ENCODE assay signal across 1 cellular context in the genomic region with DNA sequence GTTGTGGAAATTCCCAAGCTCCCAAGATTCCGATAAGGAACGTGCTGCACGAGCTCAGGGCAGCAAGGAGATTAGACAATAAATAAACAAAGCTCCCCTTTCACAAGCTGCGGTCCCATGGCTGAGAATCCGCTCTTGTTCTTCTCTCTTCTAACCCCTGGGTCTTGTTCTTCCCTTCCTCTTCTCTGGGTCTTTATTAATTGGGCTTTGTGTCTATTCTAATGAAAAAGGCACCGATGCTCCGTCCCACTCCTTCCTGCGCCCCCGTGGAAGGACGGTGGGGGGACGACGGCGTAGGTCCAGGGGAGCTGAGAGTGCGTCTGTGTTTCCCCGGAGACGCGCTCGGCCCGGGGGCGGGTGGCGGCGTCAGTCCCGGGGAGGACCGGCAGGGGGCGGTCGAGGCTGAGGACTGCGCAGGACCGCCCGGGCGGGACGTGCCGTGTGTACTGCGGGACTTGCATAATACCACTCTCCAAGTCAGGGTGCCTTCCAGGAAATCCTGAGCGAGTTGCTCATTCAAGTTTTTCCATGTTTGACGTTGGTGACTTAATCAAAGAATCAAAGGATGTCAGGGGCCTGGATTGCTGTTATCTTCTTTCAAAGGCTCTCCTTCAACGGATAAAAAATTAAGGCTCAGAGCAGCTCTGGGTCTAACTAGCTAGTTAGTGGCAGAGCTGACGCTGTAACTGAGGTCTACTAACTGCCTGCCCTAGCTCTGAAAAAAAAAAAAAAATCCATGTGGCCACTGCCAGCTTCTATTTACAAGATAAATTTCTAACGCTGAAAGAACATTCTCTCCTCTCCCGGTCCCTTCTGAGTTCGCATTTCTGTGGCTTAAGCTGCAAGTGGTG.
TF ChIP-seq lines count a peak whose summit lies in the region.

No MANE protein-coding gene starts in this region.

TF ChIP-seq in A549, 52 proteins besides CTCF, POLR2A, EP300 and RAD21 (continued from another document):
- TF ChIP-seq E2F6 (IDR thresholded peaks at IDR 0.05; ENCODE audit: borderline replicate concordance, low read depth) = no peak
- no peak for TF ChIP-seq TFCP2L1 (CRISPR knock-in tag; IDR thresholded peaks at IDR 0.05)
- no peak for TF ChIP-seq HOXB5 (CRISPR knock-in tag; IDR thresholded peaks at IDR 0.05)
- no peak for TF ChIP-seq NFE2L2 (conservative IDR thresholded peaks at IDR 0.05; ENCODE audit: low read length)
- TF ChIP-seq ZSCAN20 (CRISPR knock-in tag; IDR thresholded peaks at IDR 0.05) = no peak
- no peak for TF ChIP-seq HDAC2 (IDR thresholded peaks at IDR 0.05)
- TF ChIP-seq, protein P1, sequence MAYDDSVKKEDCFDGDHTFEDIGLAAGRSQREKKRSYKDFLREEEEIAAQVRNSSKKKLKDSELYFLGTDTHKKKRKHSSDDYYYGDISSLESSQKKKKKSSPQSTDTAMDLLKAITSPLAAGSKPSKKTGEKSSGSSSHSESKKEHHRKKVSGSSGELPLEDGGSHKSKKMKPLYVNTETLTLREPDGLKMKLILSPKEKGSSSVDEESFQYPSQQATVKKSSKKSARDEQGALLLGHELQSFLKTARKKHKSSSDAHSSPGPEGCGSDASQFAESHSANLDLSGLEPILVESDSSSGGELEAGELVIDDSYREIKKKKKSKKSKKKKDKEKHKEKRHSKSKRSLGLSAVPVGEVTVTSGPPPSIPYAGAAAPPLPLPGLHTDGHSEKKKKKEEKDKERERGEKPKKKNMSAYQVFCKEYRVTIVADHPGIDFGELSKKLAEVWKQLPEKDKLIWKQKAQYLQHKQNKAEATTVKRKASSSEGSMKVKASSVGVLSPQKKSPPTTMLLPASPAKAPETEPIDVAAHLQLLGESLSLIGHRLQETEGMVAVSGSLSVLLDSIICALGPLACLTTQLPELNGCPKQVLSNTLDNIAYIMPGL (CRISPR knock-in tag; IDR thresholded peaks at IDR 0.05; ENCODE audit: borderline replicate concordance) = no peak
- TF ChIP-seq MAZ (IDR thresholded peaks at IDR 0.05; ENCODE audit: borderline replicate concordance, low read depth, low read length) = no peak
- no peak for TF ChIP-seq TP53 (CRISPR knock-in tag; IDR thresholded peaks at IDR 0.05)
